Comparison of ENCODE assay signal across 17 cellular contexts in the genomic region with DNA sequence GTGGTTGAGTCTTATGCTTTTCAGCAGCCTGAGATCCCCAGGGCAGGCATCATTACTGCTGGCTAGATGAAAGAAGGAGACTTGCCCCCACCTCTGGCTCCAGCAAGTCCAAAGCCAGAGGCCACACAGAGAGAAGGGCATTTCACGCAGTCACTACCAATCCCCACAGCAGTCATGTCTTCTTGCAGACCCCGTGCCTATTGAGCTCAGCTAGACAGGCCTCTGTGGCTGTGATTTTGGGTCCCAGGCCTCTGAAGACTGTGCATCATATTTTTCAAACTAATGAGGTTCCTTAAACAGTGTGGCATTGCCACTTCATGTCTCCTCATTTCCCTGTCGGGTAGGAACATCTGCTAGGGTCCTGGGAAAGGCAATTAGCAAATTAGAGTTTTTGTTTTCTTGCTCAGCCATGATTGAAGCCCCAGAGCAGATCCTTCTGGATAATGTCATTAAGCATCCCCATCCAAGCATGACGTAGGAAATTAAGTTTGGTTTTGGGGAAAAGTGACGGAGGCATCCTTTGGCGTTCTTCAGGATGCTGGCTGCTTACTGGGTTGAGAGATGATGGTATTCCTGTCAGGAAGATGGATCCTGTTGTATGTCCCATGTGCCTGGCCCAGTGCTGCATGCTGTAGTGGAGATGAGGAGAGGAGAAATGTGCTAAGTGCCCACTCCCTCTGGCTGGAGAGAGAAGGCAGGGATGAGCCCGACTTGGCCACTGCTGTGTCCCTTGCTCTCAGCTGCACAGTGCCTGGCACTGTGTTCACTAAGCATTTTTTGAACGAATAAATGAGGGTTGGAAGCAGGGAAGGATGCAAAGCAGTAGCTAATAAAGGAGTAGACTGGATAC. TPM values are rescaled to one million over a fixed set of nuclear protein-coding genes. Genes with fewer than 3 reads are reported as not detected.
"Had no signal": no experiment of that assay in that cellular context is flagged by ENCODE, and none has a peak within 500 bp of the region (broad histone marks: within the 10 kb centered on the region; RNA-seq: fewer than 3 reads in every experiment).

No MANE protein-coding gene starts in this region.

- H3K4me1 Mint-ChIP-seq: stimulated activated naive B cell treated with anti-CD40 and anti-IgM and Interleukin-4, amounts not matched to agents 10 μg/mL and 1 μg/mL and 100 μg/mL, for 72 hours; T-cell had no signal

- H3K27me3 ChIP-seq: colonic mucosa, gastrocnemius medialis had no signal

- ATAC-seq: activated CD8-positive, alpha-beta T cell treated with anti-CD3 and anti-CD28 coated beads for 36 hours; gastrocnemius medialis; stimulated activated naive B cell treated with anti-CD40 and anti-IgM and Interleukin-4, amounts not matched to agents 10 μg/mL and 1 μg/mL and 100 μg/mL, for 72 hours; T-cell had no signal

- H3K36me3 ChIP-seq: colonic mucosa, gastrocnemius medialis, sigmoid colon, transverse colon had no signal

- DNase-seq: activated CD4-positive, alpha-beta T cell treated with anti-CD3 and anti-CD28 coated beads for 4 hours; activated CD8-positive, alpha-beta T cell treated with anti-CD3 and anti-CD28 coated beads for 36 hours; activated naive CD4-positive, alpha-beta T cell treated with Interleukin-2 at 50 U/mL for 16 hours; caudate nucleus; colonic mucosa; effector CD4-positive, alpha-beta T cell; gastrocnemius medialis; kidney; sigmoid colon; stimulated activated CD4-positive, alpha-beta T cell treated with anti-CD3 and anti-CD28 coated beads, Interleukin-2, amount 100 ng/mL, for 24 hours; stimulated activated naive B cell treated with anti-CD40 and anti-IgM and Interleukin-4, amounts not matched to agents 10 μg/mL and 1 μg/mL and 100 μg/mL, for 72 hours; substantia nigra; T-cell; transverse colon had no signal

- H3K9me3 Mint-ChIP-seq: activated CD8-positive, alpha-beta T cell treated with anti-CD3 and anti-CD28 coated beads for 36 hours; T-cell had no signal

- H3K36me3 Mint-ChIP-seq: stimulated activated naive B cell treated with anti-CD40 and anti-IgM and Interleukin-4, amounts not matched to agents 10 μg/mL and 1 μg/mL and 100 μg/mL, for 72 hours; T-cell had no signal

- H3K27ac Mint-ChIP-seq: activated CD8-positive, alpha-beta T cell treated with anti-CD3 and anti-CD28 coated beads for 36 hours; stimulated activated naive B cell treated with anti-CD40 and anti-IgM and Interleukin-4, amounts not matched to agents 10 μg/mL and 1 μg/mL and 100 μg/mL, for 72 hours; T-cell had no signal

- H3K27ac ChIP-seq: colonic mucosa, gastrocnemius medialis, sigmoid colon, transverse colon, VCaP had no signal

- H3K9me3 ChIP-seq: colonic mucosa, gastrocnemius medialis, sigmoid colon, transverse colon had no signal

- H3K4me1 ChIP-seq: colonic mucosa, gastrocnemius medialis, transverse colon had no signal

- H3K4me3 Mint-ChIP-seq: activated CD8-positive, alpha-beta T cell treated with anti-CD3 and anti-CD28 coated beads for 36 hours; stimulated activated naive B cell treated with anti-CD40 and anti-IgM and Interleukin-4, amounts not matched to agents 10 μg/mL and 1 μg/mL and 100 μg/mL, for 72 hours; T-cell had no signal

- H3K4me3 ChIP-seq: colonic mucosa, gastrocnemius medialis, sigmoid colon, transverse colon had no signal

RNA-seq across cellular contexts. Expression of a gene that starts 7.0 kb away (rescaled TPM):
- total RNA-seq: activated CD8-positive, alpha-beta T cell treated with anti-CD3 and anti-CD28 coated beads for 36 hours; colonic mucosa; fibroblast of lung; pulmonary artery endothelial cell; T-cell had no signal
- polyA plus RNA-seq: fibroblast of lung had no signal
